Comparison of ENCODE assay signal across 1 cellular context in genomic region chrX:106898462-106898861, GRCh38.
TF ChIP-seq lines count a peak whose summit lies in the region.

No MANE protein-coding gene starts in this region.

TF ChIP-seq in liver, 16 proteins besides CTCF, POLR2A, EP300 and RAD21 (continued from another document):
- no peak for TF ChIP-seq HNF4G (IDR thresholded peaks at IDR 0.05)
- TF ChIP-seq YY1 (IDR thresholded peaks at IDR 0.05) = peak; percentile 36
- TF ChIP-seq HNF4A (conservative IDR thresholded peaks at IDR 0.05) = peak; percentile 25 to 74
- no peak for TF ChIP-seq FOXA2 (IDR thresholded peaks at IDR 0.05)
- TF ChIP-seq JUND (IDR thresholded peaks at IDR 0.05) = no peak
